In genomic region chr14:23862513-23862912, GRCh38 we compare ENCODE assay signal across 24 cellular contexts.
DNase-seq lines count a peak whose midpoint lies in the region; ATAC-seq and TF ChIP-seq lines count a peak whose summit lies in the region.
"Had no signal": no experiment of that assay in that cellular context is flagged by ENCODE, and none has a peak within 500 bp of the region (broad histone marks: within the 10 kb centered on the region; RNA-seq: fewer than 3 reads in every experiment).

No MANE protein-coding gene starts in this region.

- H3K9me3 ChIP-seq in endodermal cell (ENCODE audit: control insufficient read depth, low read length) (no peaks in the 10 kb centered on the region), thyroid gland (no peaks in the 10 kb centered on the region)
- H3K9me3 ChIP-seq: A549; BE2C; BLaER1 treated with 17β-estradiol and CSF1 and Interleukin-3, amounts not matched to agents 10 nM and 100 nM; HAP-1 had no signal

- no peak overlapping the region for H3K4me3 Mint-ChIP-seq in GM23338
- no peak overlapping the region for H3K4me3 Mint-ChIP-seq in endodermal cell
- H3K4me3 Mint-ChIP-seq: CD14-positive monocyte; CD4-positive, alpha-beta T cell; CD8-positive, alpha-beta memory T cell; HFFc6 had no signal

- H3K4me3 ChIP-seq in GM23338 (no peak overlapping the region), endodermal cell (ENCODE audit: low read length) (no peak overlapping the region), thyroid gland (replicated peaks in 1 of 3) (no peak overlapping the region)
- H3K4me3 ChIP-seq: A549; BLaER1 treated with 17β-estradiol and CSF1 and Interleukin-3, amounts not matched to agents 10 nM and 100 nM; GM12878; GM23248; HAP-1 had no signal

- peaks cover 13% of the 10 kb centered on the region for H3K4me1 Mint-ChIP-seq in GM23338
- H3K4me1 Mint-ChIP-seq in endodermal cell = no peaks in the 10 kb centered on the region
- H3K4me1 Mint-ChIP-seq: CD14-positive monocyte; CD8-positive, alpha-beta memory T cell had no signal

- H3K4me1 ChIP-seq in GM23338 (ENCODE audit: insufficient read depth) (no peaks in the 10 kb centered on the region), endodermal cell (ENCODE audit: control insufficient read depth, insufficient read depth, low read length) (no peaks in the 10 kb centered on the region), thyroid gland (peaks cover 23 to 52% of the 10 kb centered on the region in 2 donors)
- H3K4me1 ChIP-seq: A549, BE2C, HAP-1 had no signal

- H2AFZ ChIP-seq in GM23338 = 0 out of 2 replicates have a peak overlapping the region, but pooled peaks have one; percentile 10
- H2AFZ ChIP-seq: GM23248 had no signal

- H3K27me3 Mint-ChIP-seq in GM23338 (ENCODE audit: insufficient read depth, low read depth, poor library complexity) (peaks cover 2% of the 10 kb centered on the region), endodermal cell (ENCODE audit: insufficient read depth) (no peaks in the 10 kb centered on the region)

- no peak overlapping the region for H3K9ac ChIP-seq in endodermal cell (ENCODE audit: extremely low read depth, low read length, poor library complexity, severe bottlenecking)
- H3K9ac ChIP-seq: BLaER1 treated with 17β-estradiol and CSF1 and Interleukin-3, amounts not matched to agents 10 nM and 100 nM; GM23248 had no signal

- H3K36me3 ChIP-seq in GM23338 (ENCODE audit: insufficient read depth) (no peaks in the 10 kb centered on the region), endodermal cell (ENCODE audit: control insufficient read depth, insufficient read depth, low read length) (no peaks in the 10 kb centered on the region), thyroid gland (no peaks in the 10 kb centered on the region)
- H3K36me3 ChIP-seq: BE2C; BLaER1 treated with 17β-estradiol and CSF1 and Interleukin-3, amounts not matched to agents 10 nM and 100 nM; HAP-1 had no signal

- no peaks in the 10 kb centered on the region for H3F3A ChIP-seq in GM23338 (replicated peaks; ENCODE audit: low read depth)

- H3K27ac ChIP-seq in GM23338 (ENCODE audit: low read depth) (no peak overlapping the region), endodermal cell (ENCODE audit: low read depth, low read length) (no peak overlapping the region), thyroid gland (peak overlapping the region in 2 of 3 donors; percentile 13 to 71)
- H3K27ac ChIP-seq: A549; BLaER1 treated with 17β-estradiol and CSF1 and Interleukin-3, amounts not matched to agents 10 nM and 100 nM; GM23248 had no signal

- intact Hi-C loops in thyroid gland (cut with DNase I) = no loop called here

- no peaks in the 10 kb centered on the region for H3K9me3 Mint-ChIP-seq in GM23338
- H3K9me3 Mint-ChIP-seq in endodermal cell = peaks cover 89% of the 10 kb centered on the region
- H3K9me3 Mint-ChIP-seq: CD4-positive, alpha-beta T cell; CD8-positive, alpha-beta memory T cell; HFFc6 had no signal

- no peaks in the 10 kb centered on the region for H3K79me2 ChIP-seq in GM23338 (replicated peaks; ENCODE audit: insufficient read depth)

- ATAC-seq in GM23338 (peak; percentile 28; the same call in 2 of the 3 replicates), HG03565 (IDR thresholded peaks at IDR 0.05; ENCODE audit: unreplicated experiment) (no peak)
- ATAC-seq: A549, GM12878 had no signal

- H3K36me3 Mint-ChIP-seq in GM23338 (ENCODE audit: low read depth) (no peaks in the 10 kb centered on the region), endodermal cell (ENCODE audit: low read depth) (no peaks in the 10 kb centered on the region)
- H3K36me3 Mint-ChIP-seq: CD14-positive monocyte; CD8-positive, alpha-beta memory T cell had no signal

- 81% methylated on average over 2 of the region's 2 CpGs; no CpG with 5 or more reads in 1 of the 2 experiments for WGBS in endodermal cell (ENCODE audit: insufficient coverage in 1 of 2, insufficient read length in 1 of 2), 2 experiments
- WGBS in thyroid gland, 2 donors = 83 to 90% methylated on average over 2 of the region's 2 CpGs

- no peak for DNase-seq in GM23338 (ENCODE audit: low spot score)
- peak; percentile 6 for DNase-seq in NCI-H69 (lab: John Stamatoyannopoulos, UW)
- DNase-seq in endodermal cell = peak; percentile 51
- peak in 1 of 2 donors; percentile 4 for DNase-seq in thyroid gland
- DNase-seq in amniotic stem cell (lab: John Stamatoyannopoulos, UW) = no peak
- no peak for DNase-seq in stimulated activated naive CD4-positive, alpha-beta T cell treated with Interleukin-2 at 50 U/mL for 16 hours (lab: John Stamatoyannopoulos, UW)
- DNase-seq: 8988T; ACHN; AML-193; BE2C; CD4-positive, alpha-beta T cell; CD8-positive, alpha-beta memory T cell; DMS 273 treated with DMSO at 0.1 percent for 48 hours; DMS79; EL; GDM1; GM23248; HFFc6 had no signal

- no peaks in the 10 kb centered on the region for H4K20me1 ChIP-seq in GM23338 (replicated peaks; ENCODE audit: insufficient read depth)
- H4K20me1 ChIP-seq: BLaER1 treated with 17β-estradiol and CSF1 and Interleukin-3, amounts not matched to agents 10 nM and 100 nM had no signal

- H3K27ac Mint-ChIP-seq in GM23338 = no peak overlapping the region
- no peak overlapping the region for H3K27ac Mint-ChIP-seq in endodermal cell
- H3K27ac Mint-ChIP-seq: CD14-positive monocyte; CD4-positive, alpha-beta T cell; CD8-positive, alpha-beta memory T cell; HFFc6 had no signal

- H3K27me3 ChIP-seq in GM23338 (ENCODE audit: insufficient read depth) (no peaks in the 10 kb centered on the region), endodermal cell (ENCODE audit: control insufficient read depth, insufficient read depth, low read length, poor library complexity, severe bottlenecking) (no peaks in the 10 kb centered on the region), thyroid gland (no peaks in the 10 kb centered on the region)
- H3K27me3 ChIP-seq: BE2C; BLaER1 treated with 17β-estradiol and CSF1 and Interleukin-3, amounts not matched to agents 10 nM and 100 nM had no signal

- no peak overlapping the region for H3K4me2 ChIP-seq in GM23338
- H3K4me2 ChIP-seq: A549; BLaER1 treated with 17β-estradiol and CSF1 and Interleukin-3, amounts not matched to agents 10 nM and 100 nM had no signal

- no peaks in the 10 kb centered on the region; the same call in 1 of the 2 replicates for H3K9me2 ChIP-seq in GM23338 (ENCODE audit: insufficient read depth)

- TF ChIP-seq CTCF in GM23338 (conservative IDR thresholded peaks at IDR 0.05; ENCODE audit: low read depth in 2 of 2) = no peak
- TF ChIP-seq CTCF in endodermal cell (conservative IDR thresholded peaks at IDR 0.05) = no peak
- TF ChIP-seq CTCF in thyroid gland (IDR thresholded peaks at IDR 0.05) = no peak

- no peak for TF ChIP-seq POLR2A in thyroid gland (IDR thresholded peaks at IDR 0.05)

TF ChIP-seq in GM23338, 12 proteins besides CTCF, POLR2A, EP300 and RAD21 (continues in another document):
- TF ChIP-seq ZNF331 (CRISPR knock-in tag; IDR thresholded peaks at IDR 0.05; ENCODE audit: low read depth) = no peak
- no peak for TF ChIP-seq NANOG (IDR thresholded peaks at IDR 0.05; ENCODE audit: borderline replicate concordance)
- TF ChIP-seq STAT1 (IDR thresholded peaks at IDR 0.05; ENCODE audit: unreplicated experiment) = no peak
- TF ChIP-seq EZH2phosphoT487 (IDR thresholded peaks at IDR 0.05; ENCODE audit: unreplicated experiment) = no peak
- TF ChIP-seq POLR2AphosphoS5 (IDR thresholded peaks at IDR 0.05; ENCODE audit: low read depth) = no peak
- TF ChIP-seq ZNF114 (CRISPR knock-in tag; IDR thresholded peaks at IDR 0.05) = no peak
- no peak for TF ChIP-seq JUNB (IDR thresholded peaks at IDR 0.05; ENCODE audit: unreplicated experiment)

Comparison
In these comparisons a context has a peak if more than half of its experiments do, and no peak if none do; other contexts are left out.
1. DNase-seq: peak in NCI-H69 (single experiment) and endodermal cell (single experiment); none in GM23338 (single experiment), amniotic stem cell (single experiment) and stimulated activated naive CD4-positive, alpha-beta T cell treated with Interleukin-2 at 50 U/mL for 16 hours (single experiment).
2. H3K27ac ChIP-seq: peak in thyroid gland (2 of 3); none in GM23338 (single experiment) and endodermal cell (single experiment).